1 cellular context compared by ENCODE assay signal in the genomic region with DNA sequence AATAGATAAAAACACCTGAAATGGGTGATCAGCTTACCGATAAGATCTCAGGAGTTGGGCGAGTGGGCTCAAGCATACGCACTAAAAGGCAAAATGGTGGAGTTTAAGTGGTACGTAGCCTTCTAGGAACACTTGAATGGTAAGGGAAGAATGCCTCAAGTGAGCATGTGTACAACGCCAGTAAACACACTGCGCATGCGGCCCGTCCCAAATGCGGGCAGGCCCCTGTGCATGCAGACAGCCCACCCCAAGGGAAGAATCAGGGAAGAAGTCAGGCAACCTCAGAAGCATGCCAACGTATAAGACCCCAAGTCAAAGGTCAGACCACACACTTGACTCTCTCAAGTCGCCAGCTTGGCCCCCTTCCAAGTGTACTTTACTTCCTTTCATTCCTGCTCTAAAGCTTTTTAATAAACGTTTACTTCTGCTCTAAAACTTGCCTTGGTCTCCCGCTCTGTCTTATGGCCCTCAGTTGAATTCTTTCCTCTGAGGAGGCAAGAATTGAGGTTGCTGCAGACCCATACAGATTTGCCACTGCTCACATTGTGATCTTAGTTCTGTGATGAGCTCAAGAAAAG. TPM values are rescaled to one million over a fixed set of nuclear protein-coding genes. Genes with fewer than 3 reads are reported as not detected.
"Had no signal": no experiment of that assay in that cellular context is flagged by ENCODE, and none has a peak within 500 bp of the region (broad histone marks: within the 10 kb centered on the region; RNA-seq: fewer than 3 reads in every experiment).

No MANE protein-coding gene starts in this region.

RNA-seq across cellular contexts. Expression of a gene that starts 33.8 kb away (rescaled TPM):
- total RNA-seq: T-helper 17 cell had no signal
